8 cellular contexts compared by ENCODE assay signal in the genomic region with DNA sequence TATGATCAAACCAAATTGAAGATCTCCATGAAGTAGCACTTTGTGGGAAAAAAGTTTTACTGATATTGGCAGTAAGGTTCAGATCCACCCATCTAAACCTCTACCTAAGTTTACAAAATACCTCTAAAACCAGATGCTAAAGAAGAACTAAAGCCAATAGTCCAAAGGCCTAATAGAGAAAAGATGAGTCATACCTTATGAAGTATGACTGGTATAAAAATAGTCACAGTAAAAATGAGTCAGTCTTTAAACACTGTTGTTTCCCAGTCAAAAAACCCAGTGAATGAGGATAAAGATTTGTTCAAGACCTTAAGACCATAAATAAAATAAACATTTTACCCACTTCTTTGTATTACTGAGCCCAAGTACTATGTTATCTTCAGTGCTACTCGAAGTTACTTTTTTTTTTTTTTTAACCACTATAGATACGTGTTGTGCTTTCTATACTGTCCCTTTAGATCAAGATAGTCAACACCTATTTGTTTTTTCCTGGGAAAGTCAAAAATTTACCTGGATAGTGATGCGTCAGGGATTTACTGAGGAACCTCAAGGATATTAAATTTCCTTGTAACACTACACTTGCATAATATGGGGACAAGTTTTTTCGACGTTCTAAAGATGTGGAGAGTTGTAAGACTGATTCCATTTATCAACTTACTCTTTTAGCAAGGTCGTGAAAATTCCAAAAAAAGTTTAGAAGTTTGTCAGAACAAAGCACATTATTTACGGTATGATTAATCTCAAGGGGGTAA.
DNase-seq lines count a peak whose midpoint lies in the region; ATAC-seq and TF ChIP-seq lines count a peak whose summit lies in the region.

No MANE protein-coding gene starts in this region.

- peaks cover 4% of the 10 kb centered on the region for H3K4me1 Mint-ChIP-seq in osteocyte (ENCODE audit: unreplicated experiment)

- H3K9ac ChIP-seq in HCT116 (ENCODE audit: low read length): no peak overlapping the region

- BruUV-seq in HCT116 (replicated peaks; lab: Mats Ljungman, UMichigan): no TSS peak

- peak; percentile 85 for ATAC-seq in HCT116

- H2AFZ ChIP-seq in HCT116 (ENCODE audit: low read depth, low read length, poor library complexity, severe bottlenecking): peak overlapping the region; percentile 95

- peaks cover 2% of the 10 kb centered on the region for H3K27me3 Mint-ChIP-seq in osteocyte (ENCODE audit: unreplicated experiment)

- H3K27me3 ChIP-seq in HCT116 (ENCODE audit: insufficient read depth, low read length): no peaks in the 10 kb centered on the region

- DNase-seq in GM12865 (ENCODE audit: low read depth) (peak; percentile 30), HCT116 (ENCODE audit: low read depth, low spot score) (peak; percentile 44), MV-4-11 (lab: John Stamatoyannopoulos, UW) (peak; percentile 40), iris pigment epithelial cell (ENCODE audit: low read depth) (peak; percentile 74), cortex of kidney (lab: John Stamatoyannopoulos, UW) (no peak), osteocyte (ENCODE audit: extremely low spot score, unreplicated experiment) (no peak), activated T-cell treated with anti-CD3 and anti-CD28 coated beads for 4 hours (no peak)
- DNase-seq in activated T-cell treated with anti-CD3 and anti-CD28 coated beads, Interleukin-2, amount 50 U/mL, for 48 hours: no peak

- CTCF ChIA-PET in HCT116 (lab: Charles Lee): interaction anchor here (1.6 kb wide), 1 partner anchor 395 kb away, joined by 3 read pairs; no protein-coding TSS in a partner anchor

- H3K4me2 ChIP-seq in HCT116 (ENCODE audit: low read length): peak overlapping the region; percentile 68

- no peak overlapping the region for H3K27ac Mint-ChIP-seq in osteocyte (ENCODE audit: unreplicated experiment)

- H3K36me3 ChIP-seq in HCT116 (ENCODE audit: control insufficient read depth in 1 of 2, insufficient read depth in 2 of 2, low read length in 2 of 2): no peaks in the 10 kb centered on the region

- TF ChIP-seq CTCF in GM12865 (IDR thresholded peaks at IDR 0.05; ENCODE audit: insufficient read depth, low read depth, low read length, missing control alignments): no peak
- TF ChIP-seq CTCF in HCT116 (IDR thresholded peaks at IDR 0.05 in 2 of 3, conservative IDR thresholded peaks at IDR 0.05 in 1 of 3; ENCODE audit: borderline replicate concordance in 1 of 3, insufficient read depth in 1 of 3, low read depth in 2 of 3, low read length in 2 of 3): no peak
- no peak for TF ChIP-seq CTCF in osteocyte (IDR thresholded peaks at IDR 0.05)

- H4K20me1 ChIP-seq in HCT116 (ENCODE audit: insufficient read depth): no peaks in the 10 kb centered on the region

- H3K4me3 Mint-ChIP-seq in osteocyte (ENCODE audit: unreplicated experiment): no peak overlapping the region

- POLR2A ChIA-PET in HCT116 (lab: Charles Lee): no interaction called here

- H3K9me3 Mint-ChIP-seq in osteocyte (ENCODE audit: unreplicated experiment): no peaks in the 10 kb centered on the region

- no peak overlapping the region for H3K4me3 ChIP-seq in GM12865 (ENCODE audit: low read depth, low read length)
- peak overlapping the region in 1 of 2 experiments; percentile 37; a peak in 2 of 4 replicates for H3K4me3 ChIP-seq in HCT116 (replicated peaks in 1 of 2; ENCODE audit: low read depth in 1 of 2, low read length in 2 of 2)

- no peak for TF ChIP-seq RAD21 in HCT116 (IDR thresholded peaks at IDR 0.05; ENCODE audit: low read depth)

- H3K4me1 ChIP-seq in HCT116 (ENCODE audit: control insufficient read depth in 1 of 2, insufficient read depth in 2 of 2, low read length in 2 of 2): peaks cover 11 to 23% of the 10 kb centered on the region in 2 experiments

- intact Hi-C loops in HCT116 (cut with micrococcal nuclease): no loop called here

- H3K36me3 Mint-ChIP-seq in osteocyte (ENCODE audit: unreplicated experiment): no peaks in the 10 kb centered on the region

- H3K27ac ChIP-seq in HCT116 (ENCODE audit: low read depth, low read length): peak overlapping the region; percentile 56; the same call in 1 of the 2 replicates

- RAD21 ChIA-PET in HCT116 (lab: Charles Lee; ENCODE audit: low non-redundant PET in 1 of 2, low total read pairs in 2 of 2, uncharacterized antibody in 2 of 2, unreplicated experiment in 2 of 2): no interaction called here

- H3K9me3 ChIP-seq in HCT116 (ENCODE audit: control insufficient read depth in 1 of 2, insufficient read depth in 1 of 2, low read depth in 1 of 2, low read length in 2 of 2): peaks cover 4 to 13% of the 10 kb centered on the region in 2 experiments; a peak in 2 of 4 replicates

- H3K79me2 ChIP-seq in HCT116 (ENCODE audit: insufficient read depth, low read length): no peaks in the 10 kb centered on the region

- H3K9me2 ChIP-seq in HCT116 (ENCODE audit: insufficient read depth): no peaks in the 10 kb centered on the region

- no peak for TF ChIP-seq POLR2A in HCT116 (IDR thresholded peaks at IDR 0.05; ENCODE audit: borderline replicate concordance, extremely low read depth, insufficient read depth, insufficient read length)

TF ChIP-seq in HCT116, 20 proteins besides CTCF, POLR2A, EP300 and RAD21 (continues in another document):
- TF ChIP-seq, protein P1, sequence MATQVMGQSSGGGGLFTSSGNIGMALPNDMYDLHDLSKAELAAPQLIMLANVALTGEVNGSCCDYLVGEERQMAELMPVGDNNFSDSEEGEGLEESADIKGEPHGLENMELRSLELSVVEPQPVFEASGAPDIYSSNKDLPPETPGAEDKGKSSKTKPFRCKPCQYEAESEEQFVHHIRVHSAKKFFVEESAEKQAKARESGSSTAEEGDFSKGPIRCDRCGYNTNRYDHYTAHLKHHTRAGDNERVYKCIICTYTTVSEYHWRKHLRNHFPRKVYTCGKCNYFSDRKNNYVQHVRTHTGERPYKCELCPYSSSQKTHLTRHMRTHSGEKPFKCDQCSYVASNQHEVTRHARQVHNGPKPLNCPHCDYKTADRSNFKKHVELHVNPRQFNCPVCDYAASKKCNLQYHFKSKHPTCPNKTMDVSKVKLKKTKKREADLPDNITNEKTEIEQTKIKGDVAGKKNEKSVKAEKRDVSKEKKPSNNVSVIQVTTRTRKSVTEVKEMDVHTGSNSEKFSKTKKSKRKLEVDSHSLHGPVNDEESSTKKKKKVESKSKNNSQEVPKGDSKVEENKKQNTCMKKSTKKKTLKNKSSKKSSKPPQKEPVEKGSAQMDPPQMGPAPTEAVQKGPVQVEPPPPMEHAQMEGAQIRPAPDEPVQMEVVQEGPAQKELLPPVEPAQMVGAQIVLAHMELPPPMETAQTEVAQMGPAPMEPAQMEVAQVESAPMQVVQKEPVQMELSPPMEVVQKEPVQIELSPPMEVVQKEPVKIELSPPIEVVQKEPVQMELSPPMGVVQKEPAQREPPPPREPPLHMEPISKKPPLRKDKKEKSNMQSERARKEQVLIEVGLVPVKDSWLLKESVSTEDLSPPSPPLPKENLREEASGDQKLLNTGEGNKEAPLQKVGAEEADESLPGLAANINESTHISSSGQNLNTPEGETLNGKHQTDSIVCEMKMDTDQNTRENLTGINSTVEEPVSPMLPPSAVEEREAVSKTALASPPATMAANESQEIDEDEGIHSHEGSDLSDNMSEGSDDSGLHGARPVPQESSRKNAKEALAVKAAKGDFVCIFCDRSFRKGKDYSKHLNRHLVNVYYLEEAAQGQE (IDR thresholded peaks at IDR 0.05; ENCODE audit: low read depth): no peak
- TF ChIP-seq CEBPB (IDR thresholded peaks at IDR 0.05; ENCODE audit: low read depth) (peak; percentile 7; the same call in 1 of the 2 replicates), EZH2 (IDR thresholded peaks at IDR 0.05) (no peak), SP1 (IDR thresholded peaks at IDR 0.05; ENCODE audit: low read depth) (peak; percentile 65), FOSL1 (IDR thresholded peaks at IDR 0.05; ENCODE audit: low read depth) (peak; percentile 91), SRF (IDR thresholded peaks at IDR 0.05; ENCODE audit: low read depth) (peak; percentile 65; the same call in 1 of the 2 replicates), TCF7L2 (IDR thresholded peaks at IDR 0.05; ENCODE audit: borderline replicate concordance, extremely low read depth, insufficient read depth, insufficient read length) (no peak), POLR2AphosphoS5 (IDR thresholded peaks at IDR 0.05; ENCODE audit: low read depth, low read length) (no peak), ELF1 (IDR thresholded peaks at IDR 0.05; ENCODE audit: borderline replicate concordance, low read depth) (no peak), EZH2phosphoT487 (IDR thresholded peaks at IDR 0.05; ENCODE audit: borderline replicate concordance) (no peak), CBX3 (IDR thresholded peaks at IDR 0.05; ENCODE audit: low read depth) (no peak), EGR1 (IDR thresholded peaks at IDR 0.05; ENCODE audit: low read depth) (no peak), ZNF274 (IDR thresholded peaks at IDR 0.05; ENCODE audit: low read depth, low read length) (no peak), ZFX (IDR thresholded peaks at IDR 0.05) (no peak), JUND (IDR thresholded peaks at IDR 0.05) (peak; percentile 80; the same call in 1 of the 2 replicates)
- TF ChIP-seq, protein P2, sequence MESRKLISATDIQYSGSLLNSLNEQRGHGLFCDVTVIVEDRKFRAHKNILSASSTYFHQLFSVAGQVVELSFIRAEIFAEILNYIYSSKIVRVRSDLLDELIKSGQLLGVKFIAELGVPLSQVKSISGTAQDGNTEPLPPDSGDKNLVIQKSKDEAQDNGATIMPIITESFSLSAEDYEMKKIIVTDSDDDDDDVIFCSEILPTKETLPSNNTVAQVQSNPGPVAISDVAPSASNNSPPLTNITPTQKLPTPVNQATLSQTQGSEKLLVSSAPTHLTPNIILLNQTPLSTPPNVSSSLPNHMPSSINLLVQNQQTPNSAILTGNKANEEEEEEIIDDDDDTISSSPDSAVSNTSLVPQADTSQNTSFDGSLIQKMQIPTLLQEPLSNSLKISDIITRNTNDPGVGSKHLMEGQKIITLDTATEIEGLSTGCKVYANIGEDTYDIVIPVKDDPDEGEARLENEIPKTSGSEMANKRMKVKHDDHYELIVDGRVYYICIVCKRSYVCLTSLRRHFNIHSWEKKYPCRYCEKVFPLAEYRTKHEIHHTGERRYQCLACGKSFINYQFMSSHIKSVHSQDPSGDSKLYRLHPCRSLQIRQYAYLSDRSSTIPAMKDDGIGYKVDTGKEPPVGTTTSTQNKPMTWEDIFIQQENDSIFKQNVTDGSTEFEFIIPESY (IDR thresholded peaks at IDR 0.05; ENCODE audit: extremely low read depth, insufficient replicate concordance, low read length): no peak
- TF ChIP-seq, protein P3, sequence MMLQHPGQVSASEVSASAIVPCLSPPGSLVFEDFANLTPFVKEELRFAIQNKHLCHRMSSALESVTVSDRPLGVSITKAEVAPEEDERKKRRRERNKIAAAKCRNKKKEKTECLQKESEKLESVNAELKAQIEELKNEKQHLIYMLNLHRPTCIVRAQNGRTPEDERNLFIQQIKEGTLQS (IDR thresholded peaks at IDR 0.05): no peak
- TF ChIP-seq, protein P4, sequence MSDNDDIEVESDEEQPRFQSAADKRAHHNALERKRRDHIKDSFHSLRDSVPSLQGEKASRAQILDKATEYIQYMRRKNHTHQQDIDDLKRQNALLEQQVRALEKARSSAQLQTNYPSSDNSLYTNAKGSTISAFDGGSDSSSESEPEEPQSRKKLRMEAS (IDR thresholded peaks at IDR 0.05): no peak

Comparison
In these comparisons a context has a peak if more than half of its experiments do, and no peak if none do; other contexts are left out.
1. DNase-seq: peak in GM12865 (single experiment), HCT116 (single experiment), MV-4-11 (single experiment) and iris pigment epithelial cell (single experiment); none in cortex of kidney (single experiment), activated T-cell treated with anti-CD3 and anti-CD28 coated beads, Interleukin-2, amount 50 U/mL, for 48 hours (0 of 2), osteocyte (single experiment) and activated T-cell treated with anti-CD3 and anti-CD28 coated beads for 4 hours (single experiment).